Comparison of ENCODE assay signal across 1 cellular context in the genomic region with DNA sequence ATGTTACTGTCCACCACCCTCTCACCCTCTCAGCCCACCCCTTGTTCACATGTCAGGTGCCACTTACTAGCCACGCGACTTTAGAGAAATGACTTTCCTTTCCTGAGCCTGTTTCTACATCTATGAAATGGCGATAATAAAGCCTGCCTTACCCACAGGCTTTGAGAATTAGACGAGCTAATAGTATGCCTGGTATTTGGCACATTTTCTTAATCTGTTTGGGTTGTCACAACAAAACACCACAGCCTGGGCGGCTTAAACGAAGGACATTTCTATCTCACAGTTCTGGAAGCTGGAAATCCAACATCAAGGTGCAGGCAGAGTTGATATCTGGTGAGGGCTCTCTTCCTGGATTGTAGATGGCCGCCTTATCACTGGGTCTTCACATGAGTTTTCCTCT.
TF ChIP-seq lines count a peak whose summit lies in the region.

No MANE protein-coding gene starts in this region.

TF ChIP-seq in H1, 55 proteins besides CTCF, POLR2A, EP300 and RAD21 (continued from another document):
- TF ChIP-seq, protein P1, sequence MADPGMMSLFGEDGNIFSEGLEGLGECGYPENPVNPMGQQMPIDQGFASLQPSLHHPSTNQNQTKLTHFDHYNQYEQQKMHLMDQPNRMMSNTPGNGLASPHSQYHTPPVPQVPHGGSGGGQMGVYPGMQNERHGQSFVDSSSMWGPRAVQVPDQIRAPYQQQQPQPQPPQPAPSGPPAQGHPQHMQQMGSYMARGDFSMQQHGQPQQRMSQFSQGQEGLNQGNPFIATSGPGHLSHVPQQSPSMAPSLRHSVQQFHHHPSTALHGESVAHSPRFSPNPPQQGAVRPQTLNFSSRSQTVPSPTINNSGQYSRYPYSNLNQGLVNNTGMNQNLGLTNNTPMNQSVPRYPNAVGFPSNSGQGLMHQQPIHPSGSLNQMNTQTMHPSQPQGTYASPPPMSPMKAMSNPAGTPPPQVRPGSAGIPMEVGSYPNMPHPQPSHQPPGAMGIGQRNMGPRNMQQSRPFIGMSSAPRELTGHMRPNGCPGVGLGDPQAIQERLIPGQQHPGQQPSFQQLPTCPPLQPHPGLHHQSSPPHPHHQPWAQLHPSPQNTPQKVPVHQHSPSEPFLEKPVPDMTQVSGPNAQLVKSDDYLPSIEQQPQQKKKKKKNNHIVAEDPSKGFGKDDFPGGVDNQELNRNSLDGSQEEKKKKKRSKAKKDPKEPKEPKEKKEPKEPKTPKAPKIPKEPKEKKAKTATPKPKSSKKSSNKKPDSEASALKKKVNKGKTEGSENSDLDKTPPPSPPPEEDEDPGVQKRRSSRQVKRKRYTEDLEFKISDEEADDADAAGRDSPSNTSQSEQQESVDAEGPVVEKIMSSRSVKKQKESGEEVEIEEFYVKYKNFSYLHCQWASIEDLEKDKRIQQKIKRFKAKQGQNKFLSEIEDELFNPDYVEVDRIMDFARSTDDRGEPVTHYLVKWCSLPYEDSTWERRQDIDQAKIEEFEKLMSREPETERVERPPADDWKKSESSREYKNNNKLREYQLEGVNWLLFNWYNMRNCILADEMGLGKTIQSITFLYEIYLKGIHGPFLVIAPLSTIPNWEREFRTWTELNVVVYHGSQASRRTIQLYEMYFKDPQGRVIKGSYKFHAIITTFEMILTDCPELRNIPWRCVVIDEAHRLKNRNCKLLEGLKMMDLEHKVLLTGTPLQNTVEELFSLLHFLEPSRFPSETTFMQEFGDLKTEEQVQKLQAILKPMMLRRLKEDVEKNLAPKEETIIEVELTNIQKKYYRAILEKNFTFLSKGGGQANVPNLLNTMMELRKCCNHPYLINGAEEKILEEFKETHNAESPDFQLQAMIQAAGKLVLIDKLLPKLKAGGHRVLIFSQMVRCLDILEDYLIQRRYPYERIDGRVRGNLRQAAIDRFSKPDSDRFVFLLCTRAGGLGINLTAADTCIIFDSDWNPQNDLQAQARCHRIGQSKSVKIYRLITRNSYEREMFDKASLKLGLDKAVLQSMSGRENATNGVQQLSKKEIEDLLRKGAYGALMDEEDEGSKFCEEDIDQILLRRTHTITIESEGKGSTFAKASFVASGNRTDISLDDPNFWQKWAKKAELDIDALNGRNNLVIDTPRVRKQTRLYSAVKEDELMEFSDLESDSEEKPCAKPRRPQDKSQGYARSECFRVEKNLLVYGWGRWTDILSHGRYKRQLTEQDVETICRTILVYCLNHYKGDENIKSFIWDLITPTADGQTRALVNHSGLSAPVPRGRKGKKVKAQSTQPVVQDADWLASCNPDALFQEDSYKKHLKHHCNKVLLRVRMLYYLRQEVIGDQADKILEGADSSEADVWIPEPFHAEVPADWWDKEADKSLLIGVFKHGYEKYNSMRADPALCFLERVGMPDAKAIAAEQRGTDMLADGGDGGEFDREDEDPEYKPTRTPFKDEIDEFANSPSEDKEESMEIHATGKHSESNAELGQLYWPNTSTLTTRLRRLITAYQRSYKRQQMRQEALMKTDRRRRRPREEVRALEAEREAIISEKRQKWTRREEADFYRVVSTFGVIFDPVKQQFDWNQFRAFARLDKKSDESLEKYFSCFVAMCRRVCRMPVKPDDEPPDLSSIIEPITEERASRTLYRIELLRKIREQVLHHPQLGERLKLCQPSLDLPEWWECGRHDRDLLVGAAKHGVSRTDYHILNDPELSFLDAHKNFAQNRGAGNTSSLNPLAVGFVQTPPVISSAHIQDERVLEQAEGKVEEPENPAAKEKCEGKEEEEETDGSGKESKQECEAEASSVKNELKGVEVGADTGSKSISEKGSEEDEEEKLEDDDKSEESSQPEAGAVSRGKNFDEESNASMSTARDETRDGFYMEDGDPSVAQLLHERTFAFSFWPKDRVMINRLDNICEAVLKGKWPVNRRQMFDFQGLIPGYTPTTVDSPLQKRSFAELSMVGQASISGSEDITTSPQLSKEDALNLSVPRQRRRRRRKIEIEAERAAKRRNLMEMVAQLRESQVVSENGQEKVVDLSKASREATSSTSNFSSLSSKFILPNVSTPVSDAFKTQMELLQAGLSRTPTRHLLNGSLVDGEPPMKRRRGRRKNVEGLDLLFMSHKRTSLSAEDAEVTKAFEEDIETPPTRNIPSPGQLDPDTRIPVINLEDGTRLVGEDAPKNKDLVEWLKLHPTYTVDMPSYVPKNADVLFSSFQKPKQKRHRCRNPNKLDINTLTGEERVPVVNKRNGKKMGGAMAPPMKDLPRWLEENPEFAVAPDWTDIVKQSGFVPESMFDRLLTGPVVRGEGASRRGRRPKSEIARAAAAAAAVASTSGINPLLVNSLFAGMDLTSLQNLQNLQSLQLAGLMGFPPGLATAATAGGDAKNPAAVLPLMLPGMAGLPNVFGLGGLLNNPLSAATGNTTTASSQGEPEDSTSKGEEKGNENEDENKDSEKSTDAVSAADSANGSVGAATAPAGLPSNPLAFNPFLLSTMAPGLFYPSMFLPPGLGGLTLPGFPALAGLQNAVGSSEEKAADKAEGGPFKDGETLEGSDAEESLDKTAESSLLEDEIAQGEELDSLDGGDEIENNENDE (IDR thresholded peaks at IDR 0.05; ENCODE audit: insufficient replicate concordance, low read length) = no peak
- no peak for TF ChIP-seq KDM4A (IDR thresholded peaks at IDR 0.05; ENCODE audit: low read depth, low read length, severe bottlenecking)
- TF ChIP-seq, protein P2, sequence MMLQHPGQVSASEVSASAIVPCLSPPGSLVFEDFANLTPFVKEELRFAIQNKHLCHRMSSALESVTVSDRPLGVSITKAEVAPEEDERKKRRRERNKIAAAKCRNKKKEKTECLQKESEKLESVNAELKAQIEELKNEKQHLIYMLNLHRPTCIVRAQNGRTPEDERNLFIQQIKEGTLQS (IDR thresholded peaks at IDR 0.05; ENCODE audit: insufficient read depth, low read depth, low read length) = no peak
- no peak for TF ChIP-seq FOSL1 (IDR thresholded peaks at IDR 0.05; ENCODE audit: insufficient read depth, low read depth, low read length)
- TF ChIP-seq CREB1 (IDR thresholded peaks at IDR 0.05) = no peak
- no peak for TF ChIP-seq MAFK (IDR thresholded peaks at IDR 0.05; ENCODE audit: low read depth, low read length)
TF ChIP-seq in H1: peak in this region for 0.
